ENCODE assay signal across 1 cellular context in genomic region chr17:39401412-39402278, GRCh38.
TF ChIP-seq lines count a peak whose summit lies in the region.

TSS of gene FBXL20 (minus strand) at chr17:39401626. CDS start at chr17:39401402, 224 bp downstream.

TF ChIP-seq in WTC11, 78 proteins besides CTCF, POLR2A, EP300 and RAD21 (continued from another document):
- TF ChIP-seq KAT7 (CRISPR knock-in tag; IDR thresholded peaks at IDR 0.05; ENCODE audit: borderline replicate concordance), result peak; percentile 59; the same call in 1 of the 2 replicates
- TF ChIP-seq CDX4 (CRISPR knock-in tag; IDR thresholded peaks at IDR 0.05; ENCODE audit: borderline replicate concordance), result no peak
- peak; percentile 44 for TF ChIP-seq TEAD1 (CRISPR knock-in tag; IDR thresholded peaks at IDR 0.05)
- TF ChIP-seq TP53 (CRISPR knock-in tag; IDR thresholded peaks at IDR 0.05), result no peak
- TF ChIP-seq FOXP1 (CRISPR knock-in tag; IDR thresholded peaks at IDR 0.05; ENCODE audit: borderline replicate concordance), result peak; percentile 83; the same call in 1 of the 2 replicates
- TF ChIP-seq NR1H2 (CRISPR knock-in tag; IDR thresholded peaks at IDR 0.05), result no peak
- TF ChIP-seq NFATC4 (CRISPR knock-in tag; IDR thresholded peaks at IDR 0.05), result no peak
- TF ChIP-seq FOXP4 (CRISPR knock-in tag; IDR thresholded peaks at IDR 0.05), result no peak
- TF ChIP-seq ZNF121 (CRISPR knock-in tag; IDR thresholded peaks at IDR 0.05), result no peak
- TF ChIP-seq TCF7 (CRISPR knock-in tag; IDR thresholded peaks at IDR 0.05; ENCODE audit: low read depth), result no peak
- TF ChIP-seq ATF2 (CRISPR knock-in tag; IDR thresholded peaks at IDR 0.05; ENCODE audit: borderline replicate concordance, low read depth), result no peak
- no peak for TF ChIP-seq AFF4 (CRISPR knock-in tag; IDR thresholded peaks at IDR 0.05; ENCODE audit: borderline replicate concordance)
- TF ChIP-seq NR2C2 (CRISPR knock-in tag; IDR thresholded peaks at IDR 0.05), result no peak
